11 cellular contexts compared by ENCODE assay signal in genomic region chr4:168865854-168866253, GRCh38.
"Had no signal": no experiment of that assay in that cellular context is flagged by ENCODE, and none has a peak within 500 bp of the region (broad histone marks: within the 10 kb centered on the region; RNA-seq: fewer than 3 reads in every experiment).

No MANE protein-coding gene starts in this region.

- H3K9me3 ChIP-seq: uterus had no signal

- H3K36me3 ChIP-seq: uterus had no signal

- ATAC-seq: activated CD4-positive, CD25-positive, alpha-beta regulatory T cell treated with anti-CD3 and anti-CD28 coated beads, Interleukin-2, amount 50 U/mL, for 24 hours; activated naive CD4-positive, alpha-beta T cell treated with anti-CD3 and anti-CD28 coated beads, Interleukin-2, amount 50 U/mL, for 72 hours; stimulated activated memory B cell treated with anti-CD40 and anti-IgM and Interleukin-4, amounts not matched to agents 10 μg/mL and 1 μg/mL and 100 μg/mL, for 72 hours had no signal

- H3K27me3 ChIP-seq: uterus had no signal

- DNase-seq: activated CD4-positive, alpha-beta T cell treated with anti-CD3 and anti-CD28 coated beads, Interleukin-2, amount 50 U/mL, for 4 hours; activated effector memory CD4-positive, alpha-beta T cell treated with Interleukin-2 at 50 U/mL for 16 hours; activated T-cell treated with anti-CD3 and anti-CD28 coated beads, Interleukin-2, amount 50 U/mL, for 1 hour; amygdala; hippocampal formation; retina; stimulated activated CD4-positive, alpha-beta T cell treated with anti-CD3 and anti-CD28 coated beads, Interleukin-1b, Interleukin-23, amount 100 ng/mL, for 48 hours; uterus had no signal

- H3K4me3 ChIP-seq: uterus had no signal
